ENCODE assay signal across 8 cellular contexts in genomic region chr14:71166434-71166833, GRCh38.
DNase-seq lines count a peak whose midpoint lies in the region; ATAC-seq and TF ChIP-seq lines count a peak whose summit lies in the region.

No MANE protein-coding gene starts in this region.

- no peak overlapping the region for H2BK120ac ChIP-seq in mesenchymal stem cell (ENCODE audit: low read depth, low read length)

- H4K91ac ChIP-seq in mesenchymal stem cell (ENCODE audit: low read length): no peak overlapping the region

- H3K9ac ChIP-seq in NT2/D1 (ENCODE audit: insufficient read length, low read depth) (no peak overlapping the region), mesenchymal stem cell (ENCODE audit: low read length) (no peak overlapping the region)

- ATAC-seq in Right ventricle myocardium superior (ENCODE audit: poor library complexity) (peak; percentile 43), Right ventricle myocardium inferior (no peak)

- intact Hi-C loops in Right ventricle myocardium superior (cut with DNase I) (no loop called here), Right ventricle myocardium inferior (cut with DNase I) (no loop called here), PC-9 (cut with micrococcal nuclease; ENCODE audit: unreplicated experiment) (no loop called here)
- intact Hi-C loops in activated T-helper 1 cell treated with anti-CD3 and anti-CD28 coated beads, Interleukin-12 subunit alpha, Interleukin-12 subunit beta, Interleukin-2, Interleukin-4 antibody, amounts not matched to agents 30 ng/mL and 10 ng/mL and 1 ng/mL, durations not matched to agents 14 hours and 24 hours and 36 hours (cut with micrococcal nuclease): loop anchor here (1.0 to 5.0 kb wide), 2 partner anchors 101 to 154 kb away; partner anchors contain the start of gene SIPA1L1

- no peak overlapping the region for H3K18ac ChIP-seq in mesenchymal stem cell (ENCODE audit: low read depth in 1 of 2, low read length in 2 of 2)

- H3K27me3 ChIP-seq in NT2/D1 (ENCODE audit: insufficient read depth, insufficient read length) (no peaks in the 10 kb centered on the region), PC-9 (ENCODE audit: insufficient read depth, low read depth) (no peaks in the 10 kb centered on the region), mesenchymal stem cell (ENCODE audit: control insufficient read depth in 1 of 2, insufficient read depth in 1 of 2, low read length in 2 of 2) (peaks cover 0 to 4% of the 10 kb centered on the region in 2 experiments)

- H4K20me1 ChIP-seq in PC-9 (ENCODE audit: insufficient read depth): no peaks in the 10 kb centered on the region

- no peak overlapping the region for H2BK12ac ChIP-seq in mesenchymal stem cell (ENCODE audit: low read length in 2 of 2)

- no peak overlapping the region for H3K23ac ChIP-seq in mesenchymal stem cell (ENCODE audit: low read length in 2 of 2)

- H3F3A ChIP-seq in PC-9 (ENCODE audit: insufficient read depth, low read depth): no peaks in the 10 kb centered on the region

- H3K27ac Mint-ChIP-seq in osteocyte (ENCODE audit: unreplicated experiment): no peak overlapping the region
- H3K27ac Mint-ChIP-seq in activated T-helper 1 cell treated with anti-CD3 and anti-CD28 coated beads, Interleukin-12 subunit alpha, Interleukin-12 subunit beta, Interleukin-2, Interleukin-4 antibody, amounts not matched to agents 30 ng/mL and 10 ng/mL and 1 ng/mL, durations not matched to agents 14 hours and 24 hours and 36 hours: no peak overlapping the region

- WGBS in mesenchymal stem cell: no CpG with 5 or more reads among the region's 1 CpG

- BruUV-seq in PC-9 (replicated peaks; lab: Mats Ljungman, UMichigan): no TSS peak

- no peaks in the 10 kb centered on the region for H3K36me3 ChIP-seq in NT2/D1 (ENCODE audit: insufficient read depth, insufficient read length, low read length)
- H3K36me3 ChIP-seq in PC-9 (ENCODE audit: low read depth): no peaks in the 10 kb centered on the region
- H3K36me3 ChIP-seq in mesenchymal stem cell (ENCODE audit: control insufficient read depth in 1 of 2, insufficient read depth in 2 of 2, low read depth in 1 of 2, low read length in 2 of 2): no peaks in the 10 kb centered on the region

- no peaks in the 10 kb centered on the region for H3K36me3 Mint-ChIP-seq in osteocyte (ENCODE audit: unreplicated experiment)
- H3K36me3 Mint-ChIP-seq in activated T-helper 1 cell treated with anti-CD3 and anti-CD28 coated beads, Interleukin-12 subunit alpha, Interleukin-12 subunit beta, Interleukin-2, Interleukin-4 antibody, amounts not matched to agents 30 ng/mL and 10 ng/mL and 1 ng/mL, durations not matched to agents 14 hours and 24 hours and 36 hours (ENCODE audit: low read depth): no peaks in the 10 kb centered on the region

- H3K4me2 ChIP-seq in PC-9 (no peak overlapping the region), mesenchymal stem cell (ENCODE audit: low read length, poor library complexity, severe bottlenecking) (no peak overlapping the region)

- H3K9me3 ChIP-seq in NT2/D1 (ENCODE audit: insufficient read depth, low read length): no peaks in the 10 kb centered on the region
- no peaks in the 10 kb centered on the region for H3K9me3 ChIP-seq in PC-9 (ENCODE audit: insufficient read depth, low read depth)
- no peaks in the 10 kb centered on the region for H3K9me3 ChIP-seq in mesenchymal stem cell (ENCODE audit: control insufficient read depth, low read length)

- H3K4me1 ChIP-seq in NT2/D1 (ENCODE audit: insufficient read depth, insufficient read length) (peaks cover 6% of the 10 kb centered on the region), PC-9 (replicated peaks; ENCODE audit: insufficient read depth) (peaks cover 11% of the 10 kb centered on the region), mesenchymal stem cell (ENCODE audit: control insufficient read depth, insufficient read depth, low read depth, low read length) (peaks cover 22% of the 10 kb centered on the region)

- H3K4me3 Mint-ChIP-seq in osteocyte (ENCODE audit: unreplicated experiment): no peak overlapping the region
- H3K4me3 Mint-ChIP-seq in activated T-helper 1 cell treated with anti-CD3 and anti-CD28 coated beads, Interleukin-12 subunit alpha, Interleukin-12 subunit beta, Interleukin-2, Interleukin-4 antibody, amounts not matched to agents 30 ng/mL and 10 ng/mL and 1 ng/mL, durations not matched to agents 14 hours and 24 hours and 36 hours: no peak overlapping the region

- H3K14ac ChIP-seq in mesenchymal stem cell (ENCODE audit: low read length in 2 of 2): no peak overlapping the region

- no peaks in the 10 kb centered on the region for H3K9me2 ChIP-seq in PC-9 (ENCODE audit: insufficient read depth)

- H2AK5ac ChIP-seq in mesenchymal stem cell (ENCODE audit: low read length, severe bottlenecking): no peak overlapping the region

- H3K4ac ChIP-seq in mesenchymal stem cell (ENCODE audit: low read depth in 1 of 2, low read length in 2 of 2): no peak overlapping the region

- DNase-seq in Right ventricle myocardium superior (no peak), Right ventricle myocardium inferior (ENCODE audit: missing footprints) (no peak), NT2/D1 (ENCODE audit: low read depth, low spot score) (peak; percentile 70), erythroblast (lab: John Stamatoyannopoulos, UW) (peak; percentile 9 to 10), osteocyte (ENCODE audit: extremely low spot score, unreplicated experiment) (no peak), PC-9 (no peak), mesenchymal stem cell (no peak)
- no peak for DNase-seq in activated T-helper 1 cell treated with anti-CD3 and anti-CD28 coated beads, Interleukin-12 subunit alpha, Interleukin-12 subunit beta, Interleukin-2, Interleukin-4 antibody, amounts not matched to agents 30 ng/mL and 10 ng/mL and 1 ng/mL, durations not matched to agents 14 hours and 24 hours and 36 hours (ENCODE audit: low spot score)

- H3K79me2 ChIP-seq in PC-9 (ENCODE audit: low read depth): no peaks in the 10 kb centered on the region

- no peak overlapping the region for H4K8ac ChIP-seq in mesenchymal stem cell (ENCODE audit: low read length)

- POLR2A ChIA-PET in PC-9 (lab: Charles Lee; ENCODE audit: unreplicated experiment): no interaction called here

- H3K9me3 Mint-ChIP-seq in osteocyte (ENCODE audit: unreplicated experiment): peaks cover under 1% of the 10 kb centered on the region
- no peaks in the 10 kb centered on the region for H3K9me3 Mint-ChIP-seq in activated T-helper 1 cell treated with anti-CD3 and anti-CD28 coated beads, Interleukin-12 subunit alpha, Interleukin-12 subunit beta, Interleukin-2, Interleukin-4 antibody, amounts not matched to agents 30 ng/mL and 10 ng/mL and 1 ng/mL, durations not matched to agents 14 hours and 24 hours and 36 hours

- H2BK15ac ChIP-seq in mesenchymal stem cell (ENCODE audit: low read depth, poor library complexity, severe bottlenecking): no peak overlapping the region

- H2AFZ ChIP-seq in PC-9: no peak overlapping the region
- H2AFZ ChIP-seq in mesenchymal stem cell (ENCODE audit: low read depth, low read length): no peak overlapping the region

- peaks cover 8% of the 10 kb centered on the region for H3K27me3 Mint-ChIP-seq in osteocyte (ENCODE audit: unreplicated experiment)
- H3K27me3 Mint-ChIP-seq in activated T-helper 1 cell treated with anti-CD3 and anti-CD28 coated beads, Interleukin-12 subunit alpha, Interleukin-12 subunit beta, Interleukin-2, Interleukin-4 antibody, amounts not matched to agents 30 ng/mL and 10 ng/mL and 1 ng/mL, durations not matched to agents 14 hours and 24 hours and 36 hours (ENCODE audit: insufficient read depth): peaks cover 11% of the 10 kb centered on the region

- no peak overlapping the region for H3K4me3 ChIP-seq in NT2/D1 (ENCODE audit: insufficient read length, low read depth)
- no peak overlapping the region for H3K4me3 ChIP-seq in PC-9
- no peak overlapping the region for H3K4me3 ChIP-seq in mesenchymal stem cell (ENCODE audit: insufficient read depth in 1 of 2, low read depth in 1 of 2, low read length in 2 of 2)

- no peak overlapping the region for H3K27ac ChIP-seq in PC-9
- no peak overlapping the region for H3K27ac ChIP-seq in mesenchymal stem cell (ENCODE audit: low read length, poor library complexity, severe bottlenecking)

- CTCF ChIA-PET in PC-9 (lab: Charles Lee): no interaction called here

- no peaks in the 10 kb centered on the region for H3K4me1 Mint-ChIP-seq in osteocyte (ENCODE audit: unreplicated experiment)
- peaks cover 20% of the 10 kb centered on the region for H3K4me1 Mint-ChIP-seq in activated T-helper 1 cell treated with anti-CD3 and anti-CD28 coated beads, Interleukin-12 subunit alpha, Interleukin-12 subunit beta, Interleukin-2, Interleukin-4 antibody, amounts not matched to agents 30 ng/mL and 10 ng/mL and 1 ng/mL, durations not matched to agents 14 hours and 24 hours and 36 hours (ENCODE audit: low read depth)

- TF ChIP-seq CTCF in osteocyte (IDR thresholded peaks at IDR 0.05): peak; percentile 55
- TF ChIP-seq CTCF in PC-9 (conservative IDR thresholded peaks at IDR 0.05): no peak

- no peak overlapping the region for H2BK5ac ChIP-seq in mesenchymal stem cell (ENCODE audit: low read depth, low read length, poor library complexity, severe bottlenecking)

- no peak for TF ChIP-seq POLR2A in erythroblast (IDR thresholded peaks at IDR 0.05; ENCODE audit: low read length)

- H3K79me1 ChIP-seq in mesenchymal stem cell (replicated peaks; ENCODE audit: low read length, poor library complexity, severe bottlenecking): no peaks in the 10 kb centered on the region

Comparison
In these comparisons a context has a peak if more than half of its experiments do, and no peak if none do; other contexts are left out.
1. DNase-seq: peak in NT2/D1 (single experiment) and erythroblast (2 of 2); none in Right ventricle myocardium superior (single experiment), Right ventricle myocardium inferior (single experiment), osteocyte (single experiment), PC-9 (0 of 2), activated T-helper 1 cell treated with anti-CD3 and anti-CD28 coated beads, Interleukin-12 subunit alpha, Interleukin-12 subunit beta, Interleukin-2, Interleukin-4 antibody, amounts not matched to agents 30 ng/mL and 10 ng/mL and 1 ng/mL, durations not matched to agents 14 hours and 24 hours and 36 hours (single experiment) and mesenchymal stem cell (single experiment).